ENCODE assay signal across 1 cellular context in genomic region chr12:111739524-111739923, GRCh38. TPM values are rescaled to one million over a fixed set of nuclear protein-coding genes. Genes with fewer than 3 reads are reported as not detected.
"Had no signal": no experiment of that assay in that cellular context is flagged by ENCODE, and none has a peak within 500 bp of the region (broad histone marks: within the 10 kb centered on the region; RNA-seq: fewer than 3 reads in every experiment).

No MANE protein-coding gene starts in this region.

RNA-seq across cellular contexts. Expression of gene ALDH2, which starts 27.2 kb away (rescaled TPM):
- total RNA-seq: MCF 10A had no signal
